ENCODE assay signal across 8 cellular contexts in genomic region chr17:68599873-68600122, GRCh38. TPM values are rescaled to one million over a fixed set of nuclear protein-coding genes. Genes with fewer than 3 reads are reported as not detected.
A peak's percentile ranks its signal among the peaks of the same experiment; 100 is the strongest.
DNase-seq lines count a peak whose midpoint lies in the region; ATAC-seq and TF ChIP-seq lines count a peak whose summit lies in the region.

No MANE protein-coding gene starts in this region.

- CTCF ChIA-PET in MCF 10A (lab: Yijun Ruan, JAX): no interaction called here

- H3K36me3 ChIP-seq in HUES48 (ENCODE audit: control insufficient read depth, insufficient read depth, low read length) (peaks cover 7% of the 10 kb centered on the region; the same call in 1 of the 2 replicates), skeletal muscle tissue (ENCODE audit: control insufficient read depth in 3 of 3, insufficient read depth in 3 of 3, low read length in 3 of 3) (no peaks in the 10 kb centered on the region)

- H3K27me3 Mint-ChIP-seq in MCF 10A (ENCODE audit: insufficient read depth, unreplicated experiment): peaks cover 40% of the 10 kb centered on the region

- H3K4me1 ChIP-seq in HUES48 (ENCODE audit: control insufficient read depth, insufficient read depth, low read length): peaks cover 33% of the 10 kb centered on the region
- H3K4me1 ChIP-seq in skeletal muscle tissue (ENCODE audit: control insufficient read depth in 3 of 3, insufficient read depth in 3 of 3, low read length in 3 of 3): peaks cover 11 to 21% (median 19%) of the 10 kb centered on the region in 3 donors

- H3K4me3 Mint-ChIP-seq in MCF 10A (ENCODE audit: unreplicated experiment): peak overlapping the region; percentile 71

- no peaks in the 10 kb centered on the region for H3K9me3 Mint-ChIP-seq in MCF 10A (ENCODE audit: unreplicated experiment)

- H3K4me1 Mint-ChIP-seq in MCF 10A (ENCODE audit: insufficient read depth, unreplicated experiment): peaks cover 6% of the 10 kb centered on the region

- peaks cover 30% of the 10 kb centered on the region for H3K27me3 ChIP-seq in HUES48 (ENCODE audit: control insufficient read depth, insufficient read depth, low read length)
- peaks cover 9 to 24% (median 22%) of the 10 kb centered on the region in 3 donors for H3K27me3 ChIP-seq in skeletal muscle tissue (ENCODE audit: control insufficient read depth in 3 of 3, insufficient read depth in 3 of 3, low read length in 3 of 3)

- H3K9ac ChIP-seq in HUES48 (ENCODE audit: low read depth, low read length) (peak overlapping the region; percentile 65), skeletal muscle tissue (ENCODE audit: low read depth in 1 of 3, low read length in 3 of 3) (peak overlapping the region; percentile 69 to 81 (median 74))

- H3K4me3 ChIP-seq in HUES48 (ENCODE audit: low read depth, low read length) (peak overlapping the region; percentile 73), skeletal muscle tissue (ENCODE audit: low read length in 3 of 3) (peak overlapping the region; percentile 66 to 69 (median 67))

- H3K36me3 Mint-ChIP-seq in MCF 10A (ENCODE audit: insufficient read depth, unreplicated experiment): no peaks in the 10 kb centered on the region

- no peak for TF ChIP-seq CTCF in MCF 10A (IDR thresholded peaks at IDR 0.05; ENCODE audit: unreplicated experiment)

- no peaks in the 10 kb centered on the region for H3K9me3 ChIP-seq in HUES48 (ENCODE audit: control insufficient read depth, insufficient read depth, low read length)
- no peaks in the 10 kb centered on the region for H3K9me3 ChIP-seq in skeletal muscle tissue (ENCODE audit: control insufficient read depth in 3 of 3, low read length in 3 of 3)

- BruUV-seq in MCF 10A (replicated peaks; lab: Mats Ljungman, UMichigan): no TSS peak

- intact Hi-C loops in MCF 10A (cut with micrococcal nuclease): loop anchor here (5.0 kb wide), 1 partner anchor 158 kb away; no protein-coding TSS in a partner anchor

- H3K27ac ChIP-seq in HUES48 (ENCODE audit: low read depth, low read length) (peak overlapping the region; percentile 14), skeletal muscle tissue (ENCODE audit: low read depth, low read length) (peak overlapping the region; percentile 79)

- no peak overlapping the region for H3K27ac Mint-ChIP-seq in MCF 10A (ENCODE audit: low read depth, unreplicated experiment)

- DNase-seq in MCF 10A (ENCODE audit: unreplicated experiment) (no peak), left lobe of liver (ENCODE audit: low spot score) (no peak), GF-D8 (lab: John Stamatoyannopoulos, UW) (no peak), SIG-M5 treated with dmso at 0.1 percent for 504 hours (lab: John Stamatoyannopoulos, UW; ENCODE audit: unreplicated experiment) (no peak)

- POLR2A ChIA-PET in MCF 10A (lab: Yijun Ruan, JAX): no interaction called here

- ATAC-seq in left lobe of liver: peak; percentile 2
- no peak for ATAC-seq in HG02623 (IDR thresholded peaks at IDR 0.05; ENCODE audit: unreplicated experiment)
- ATAC-seq in GM19395 (IDR thresholded peaks at IDR 0.05; ENCODE audit: unreplicated experiment): no peak

RNA-seq across cellular contexts. Expression of gene FAM20A, which starts 1.4 kb away (rescaled TPM):
- total RNA-seq in MCF 10A (2022) (not detected in 2 replicates), left lobe of liver (52.4 TPM), skeletal muscle tissue (5.2 TPM)
